ENCODE assay signal across 17 cellular contexts in genomic region chr14:24155100-24155499, GRCh38. TPM values are rescaled to one million over a fixed set of nuclear protein-coding genes. Genes with fewer than 3 reads are reported as not detected.
DNase-seq lines count a peak whose midpoint lies in the region; ATAC-seq and TF ChIP-seq lines count a peak whose summit lies in the region.
"Had no signal": no experiment of that assay in that cellular context is flagged by ENCODE, and none has a peak within 500 bp of the region (broad histone marks: within the 10 kb centered on the region; RNA-seq: fewer than 3 reads in every experiment).

No MANE protein-coding gene starts in this region.

- H3K36me3 Mint-ChIP-seq in activated CD4-positive, alpha-beta memory T cell treated with anti-CD3 and anti-CD28 coated beads for 36 hours, result peaks cover 49% of the 10 kb centered on the region
- peaks cover 72% of the 10 kb centered on the region for H3K36me3 Mint-ChIP-seq in activated CD4-positive, alpha-beta memory T cell treated with anti-CD3 and anti-CD28 coated beads, Interleukin-2, amount 10 ng/mL, durations not matched to agents 7 days and 5 days (ENCODE audit: low read depth)
- peaks cover 45% of the 10 kb centered on the region for H3K36me3 Mint-ChIP-seq in endothelial cell (ENCODE audit: low read depth, unreplicated experiment)

- TF ChIP-seq CTCF in endothelial cell (IDR thresholded peaks at IDR 0.05; ENCODE audit: unreplicated experiment), result no peak
- no peak for TF ChIP-seq CTCF in spleen (IDR thresholded peaks at IDR 0.05 in 8 of 11, conservative IDR thresholded peaks at IDR 0.05 in 3 of 11)

- no peaks in the 10 kb centered on the region for H3K9me3 Mint-ChIP-seq in activated CD4-positive, alpha-beta memory T cell treated with anti-CD3 and anti-CD28 coated beads for 36 hours
- H3K9me3 Mint-ChIP-seq in activated CD4-positive, alpha-beta memory T cell treated with anti-CD3 and anti-CD28 coated beads, Interleukin-2, amount 10 ng/mL, durations not matched to agents 7 days and 5 days, result no peaks in the 10 kb centered on the region
- no peaks in the 10 kb centered on the region for H3K9me3 Mint-ChIP-seq in endothelial cell (ENCODE audit: unreplicated experiment)
- H3K9me3 Mint-ChIP-seq: CD4-positive, CD25-positive, alpha-beta regulatory T cell had no signal

- peaks cover 7% of the 10 kb centered on the region for H3K4me1 Mint-ChIP-seq in activated CD4-positive, alpha-beta memory T cell treated with anti-CD3 and anti-CD28 coated beads for 36 hours (ENCODE audit: low read depth)
- peaks cover 15% of the 10 kb centered on the region for H3K4me1 Mint-ChIP-seq in activated CD4-positive, alpha-beta memory T cell treated with anti-CD3 and anti-CD28 coated beads, Interleukin-2, amount 10 ng/mL, durations not matched to agents 7 days and 5 days
- peaks cover 23% of the 10 kb centered on the region for H3K4me1 Mint-ChIP-seq in endothelial cell (ENCODE audit: unreplicated experiment)

- no peak for DNase-seq in activated CD4-positive, alpha-beta memory T cell treated with anti-CD3 and anti-CD28 coated beads for 36 hours
- DNase-seq in activated CD4-positive, alpha-beta memory T cell treated with anti-CD3 and anti-CD28 coated beads, Interleukin-2, amount 10 ng/mL, durations not matched to agents 7 days and 5 days, result no peak
- peak; percentile 48 to 79 for DNase-seq in NCI-H524 (lab: John Stamatoyannopoulos, UW)
- DNase-seq in endothelial cell (ENCODE audit: low spot score), result no peak
- peak; percentile 54 for DNase-seq in spleen
- DNase-seq: CD4-positive, CD25-positive, alpha-beta regulatory T cell; DND-41; GDM1; KBM-7; NCI-H1048; NCI-H146; NCI-H226; PC-9 had no signal

- 89 to 93% (median 91%) methylated on average over 10 of the region's 10 CpGs for WGBS in spleen, 5 donors

- H3K36me3 ChIP-seq in spleen, result peaks cover 6 to 100% (median 93%) of the 10 kb centered on the region in 6 donors

- ATAC-seq in GM18498 (IDR thresholded peaks at IDR 0.05; ENCODE audit: unreplicated experiment) (no peak), HG03108 (IDR thresholded peaks at IDR 0.05; ENCODE audit: unreplicated experiment) (no peak), HG02852 (IDR thresholded peaks at IDR 0.05; ENCODE audit: unreplicated experiment) (no peak)

- CTCF ChIA-PET in activated CD4-positive, alpha-beta memory T cell treated with anti-CD3 and anti-CD28 coated beads for 36 hours (lab: Charles Lee), result interaction anchor here (1.2 to 1.9 kb wide), 2 partner anchors 9 to 49 kb away, joined by 3 to 7 read pairs; partner anchors contain the start of genes PSME2 and RNF31
- CTCF ChIA-PET in activated CD4-positive, alpha-beta memory T cell treated with anti-CD3 and anti-CD28 coated beads, Interleukin-2, amount 10 ng/mL, durations not matched to agents 7 days and 5 days (lab: Charles Lee), result no interaction called here

- POLR2A ChIA-PET in activated CD4-positive, alpha-beta memory T cell treated with anti-CD3 and anti-CD28 coated beads for 36 hours (lab: Charles Lee), result interaction anchor here (1.1 to 1.5 kb wide), 2 partner anchors 18 to 32 kb away, joined by 3 to 4 read pairs; partner anchors contain the start of gene PSME1
- POLR2A ChIA-PET in activated CD4-positive, alpha-beta memory T cell treated with anti-CD3 and anti-CD28 coated beads, Interleukin-2, amount 10 ng/mL, durations not matched to agents 7 days and 5 days (lab: Charles Lee), result interaction anchor here (0.9 to 18.6 kb wide), 6 partner anchors 11 to 59 kb away, joined by 3 to 652 read pairs (median 5); partner anchors contain the start of genes DCAF11, EMC9, NRL and PSME1

- H3K27me3 ChIP-seq in spleen (replicated peaks in 1 of 7), result no peaks in the 10 kb centered on the region

- TF ChIP-seq POLR2A in spleen (IDR thresholded peaks at IDR 0.05), result no peak

- H3K27ac ChIP-seq in spleen, result peak overlapping the region in 6 of 8 donors; percentile 64 to 84 (median 69)
- H3K27ac ChIP-seq: HL-60, PC-9 had no signal

- H3K4me3 Mint-ChIP-seq in activated CD4-positive, alpha-beta memory T cell treated with anti-CD3 and anti-CD28 coated beads for 36 hours, result no peak overlapping the region
- H3K4me3 Mint-ChIP-seq in activated CD4-positive, alpha-beta memory T cell treated with anti-CD3 and anti-CD28 coated beads, Interleukin-2, amount 10 ng/mL, durations not matched to agents 7 days and 5 days, result no peak overlapping the region
- H3K4me3 Mint-ChIP-seq in endothelial cell (ENCODE audit: unreplicated experiment), result peak overlapping the region; percentile 26

- H3K4me3 ChIP-seq in spleen, result no peak overlapping the region
- H3K4me3 ChIP-seq: PC-9 had no signal

- peak overlapping the region; percentile 2 for H3K27ac Mint-ChIP-seq in activated CD4-positive, alpha-beta memory T cell treated with anti-CD3 and anti-CD28 coated beads for 36 hours
- no peak overlapping the region for H3K27ac Mint-ChIP-seq in activated CD4-positive, alpha-beta memory T cell treated with anti-CD3 and anti-CD28 coated beads, Interleukin-2, amount 10 ng/mL, durations not matched to agents 7 days and 5 days
- H3K27ac Mint-ChIP-seq in endothelial cell (ENCODE audit: unreplicated experiment), result peak overlapping the region; percentile 12

- intact Hi-C loops in activated CD4-positive, alpha-beta memory T cell treated with anti-CD3 and anti-CD28 coated beads for 36 hours (cut with micrococcal nuclease), result no loop called here
- intact Hi-C loops in spleen (cut with DNase I; ENCODE audit: low total_unique reads), result no loop called here

- no peaks in the 10 kb centered on the region for H3K27me3 Mint-ChIP-seq in activated CD4-positive, alpha-beta memory T cell treated with anti-CD3 and anti-CD28 coated beads for 36 hours
- no peaks in the 10 kb centered on the region for H3K27me3 Mint-ChIP-seq in activated CD4-positive, alpha-beta memory T cell treated with anti-CD3 and anti-CD28 coated beads, Interleukin-2, amount 10 ng/mL, durations not matched to agents 7 days and 5 days
- H3K27me3 Mint-ChIP-seq in endothelial cell (ENCODE audit: unreplicated experiment), result peaks cover 9% of the 10 kb centered on the region
- H3K27me3 Mint-ChIP-seq: CD4-positive, CD25-positive, alpha-beta regulatory T cell had no signal

- H3K4me1 ChIP-seq in spleen, result peaks cover 0 to 65% (median 31%) of the 10 kb centered on the region in 6 donors

- H3K9me3 ChIP-seq in spleen, result no peaks in the 10 kb centered on the region

RNA-seq across cellular contexts. Expression of gene IRF9, which starts 6.0 kb away (rescaled TPM):
- total RNA-seq in activated CD4-positive, alpha-beta memory T cell treated with anti-CD3 and anti-CD28 coated beads for 36 hours, result 100 to 1,000 TPM; 158 to 172 TPM
- 100 to 1,000 TPM; 262 to 267 TPM for total RNA-seq in activated CD4-positive, alpha-beta memory T cell treated with anti-CD3 and anti-CD28 coated beads, Interleukin-2, amount 10 ng/mL, durations not matched to agents 7 days and 5 days
- 25.7 TPM for total RNA-seq in endothelial cell (ENCODE audit: unreplicated experiment)
- 100 to 1,000 TPM; 122 to 265 (median 218) TPM for total RNA-seq in spleen
- 100 to 1,000 TPM in 2 of 3 donors, 10 to 100 TPM in 1; 85.8 to 166 (median 118) TPM for polyA plus RNA-seq in spleen

RNA-seq across cellular contexts. Expression of gene RNF31, which starts 7.8 kb away (rescaled TPM):
- 10 to 100 TPM; 75.5 to 80.4 TPM for total RNA-seq in activated CD4-positive, alpha-beta memory T cell treated with anti-CD3 and anti-CD28 coated beads for 36 hours
- total RNA-seq in activated CD4-positive, alpha-beta memory T cell treated with anti-CD3 and anti-CD28 coated beads, Interleukin-2, amount 10 ng/mL, durations not matched to agents 7 days and 5 days, result 100 to 1,000 TPM; 122 to 129 TPM
- total RNA-seq in endothelial cell (ENCODE audit: unreplicated experiment), result 90.2 TPM
- total RNA-seq in spleen, result 100 to 1,000 TPM in 3 of 7 donors, 10 to 100 TPM in 4; 61.9 to 113 (median 96.9) TPM
- 100 to 1,000 TPM in 2 of 3 donors, 10 to 100 TPM in 1; 56.5 to 148 (median 122) TPM for polyA plus RNA-seq in spleen

RNA-seq across cellular contexts. Expression of gene PSME2, which starts 8.7 kb away (rescaled TPM):
- 100 to 1,000 TPM; 404 to 411 TPM for total RNA-seq in activated CD4-positive, alpha-beta memory T cell treated with anti-CD3 and anti-CD28 coated beads for 36 hours
- 100 to 1,000 TPM; 395 to 405 TPM for total RNA-seq in activated CD4-positive, alpha-beta memory T cell treated with anti-CD3 and anti-CD28 coated beads, Interleukin-2, amount 10 ng/mL, durations not matched to agents 7 days and 5 days
- total RNA-seq in endothelial cell (ENCODE audit: unreplicated experiment) (73.6 TPM), spleen (100 to 1,000 TPM in 5 of 7 donors, 10 to 100 TPM in 2; 80.0 to 295 (median 189) TPM)
- polyA plus RNA-seq in spleen, result 100 to 1,000 TPM; 337 to 509 (median 433) TPM

RNA-seq across cellular contexts. Expression of gene EMC9, which starts 13.7 kb away (rescaled TPM):
- total RNA-seq in activated CD4-positive, alpha-beta memory T cell treated with anti-CD3 and anti-CD28 coated beads for 36 hours, result 10 to 100 TPM; 40.0 to 40.9 TPM
- 10 to 100 TPM; 45.0 to 51.7 TPM for total RNA-seq in activated CD4-positive, alpha-beta memory T cell treated with anti-CD3 and anti-CD28 coated beads, Interleukin-2, amount 10 ng/mL, durations not matched to agents 7 days and 5 days
- total RNA-seq in endothelial cell (ENCODE audit: unreplicated experiment), result 16.7 TPM
- 10 to 100 TPM; 17.7 to 27.3 (median 19.9) TPM for total RNA-seq in spleen
- polyA plus RNA-seq in spleen, result 10 to 100 TPM; 25.4 to 50.6 (median 48.5) TPM

RNA-seq across cellular contexts. Expression of gene REC8, which starts 16.8 kb away (rescaled TPM):
- total RNA-seq in activated CD4-positive, alpha-beta memory T cell treated with anti-CD3 and anti-CD28 coated beads for 36 hours, result 10 to 100 TPM; 24.9 to 27.9 TPM
- 10 to 100 TPM; 48.0 to 51.9 TPM for total RNA-seq in activated CD4-positive, alpha-beta memory T cell treated with anti-CD3 and anti-CD28 coated beads, Interleukin-2, amount 10 ng/mL, durations not matched to agents 7 days and 5 days
- total RNA-seq in endothelial cell (ENCODE audit: unreplicated experiment), result 31.8 TPM
- total RNA-seq in spleen, result 10 to 100 TPM; 23.5 to 51.6 (median 38.0) TPM
- polyA plus RNA-seq in spleen, result 10 to 100 TPM; 23.6 to 48.0 (median 43.1) TPM

Comparison
In these comparisons a context has a peak if more than half of its experiments do, and no peak if none do; other contexts are left out.
1. DNase-seq: peak in NCI-H524 (2 of 2) and spleen (single experiment); none in activated CD4-positive, alpha-beta memory T cell treated with anti-CD3 and anti-CD28 coated beads for 36 hours (single experiment), activated CD4-positive, alpha-beta memory T cell treated with anti-CD3 and anti-CD28 coated beads, Interleukin-2, amount 10 ng/mL, durations not matched to agents 7 days and 5 days (single experiment) and endothelial cell (single experiment).